Comparison of ENCODE assay signal across 8 cellular contexts in genomic region chr18:8609711-8610441, GRCh38. TPM values are rescaled to one million over a fixed set of nuclear protein-coding genes. Genes with fewer than 3 reads are reported as not detected.
DNase-seq lines count a peak whose midpoint lies in the region; ATAC-seq and TF ChIP-seq lines count a peak whose summit lies in the region.

No MANE protein-coding gene starts in this region.

- no peak for TF ChIP-seq RAD21 in SK-N-SH (IDR thresholded peaks at IDR 0.05; ENCODE audit: low read length)

- H3F3A ChIP-seq in SK-N-SH (replicated peaks; ENCODE audit: insufficient read depth) = peaks cover 7% of the 10 kb centered on the region

- H3K4me3 ChIP-seq in SK-N-SH (ENCODE audit: low read depth in 2 of 2, low read length in 1 of 2) (peak overlapping the region; percentile 86 to 95), coronary artery (peak overlapping the region; percentile 90), mononuclear cell (ENCODE audit: low read length) (peak overlapping the region; percentile 76)

- H3K9ac ChIP-seq in SK-N-SH = peak overlapping the region; percentile 85

- no peak for TF ChIP-seq EP300 in SK-N-SH (IDR thresholded peaks at IDR 0.05; ENCODE audit: borderline replicate concordance in 1 of 2, low read depth in 1 of 2, low read length in 1 of 2)

- H3K27me3 Mint-ChIP-seq in type B pancreatic cell = peaks cover 29% of the 10 kb centered on the region

- H3K4me3 Mint-ChIP-seq in type B pancreatic cell = peak overlapping the region; percentile 91

- TF ChIP-seq CTCF in SK-N-SH (IDR thresholded peaks at IDR 0.05) (no peak), coronary artery (IDR thresholded peaks at IDR 0.05) (no peak), type B pancreatic cell (conservative IDR thresholded peaks at IDR 0.05) (no peak)

- POLR2A ChIA-PET in SK-N-SH (lab: Yijun Ruan, JAX) = interaction anchor here (1.1 kb wide), 1 partner anchor 15 kb away, joined by 3 read pairs; no protein-coding TSS in a partner anchor

- H3K79me2 ChIP-seq in SK-N-SH (ENCODE audit: insufficient read depth) = peaks cover 52% of the 10 kb centered on the region

- no peaks in the 10 kb centered on the region for H3K27me3 ChIP-seq in SK-N-SH (ENCODE audit: insufficient read depth)
- H3K27me3 ChIP-seq in mononuclear cell (ENCODE audit: insufficient read depth, low read length) = peaks cover 5% of the 10 kb centered on the region

- H3K27ac ChIP-seq in SK-N-SH (ENCODE audit: low read depth in 2 of 2, low read length in 1 of 2) (peak overlapping the region; percentile 41 to 71; a peak in 3 of 4 replicates), coronary artery (peak overlapping the region; percentile 76 to 88)

- H4K20me1 ChIP-seq in SK-N-SH (ENCODE audit: insufficient read depth) = peaks cover 49% of the 10 kb centered on the region

- peak; percentile 17 for ATAC-seq in HG02970 (IDR thresholded peaks at IDR 0.05; ENCODE audit: low FRiP score, unreplicated experiment)
- no peak for ATAC-seq in GM18870 (IDR thresholded peaks at IDR 0.05; ENCODE audit: unreplicated experiment)

- WGBS in SK-N-SH (ENCODE audit: low lambda C conversion rate) = 0% methylated on average over 14 of the region's 66 CpGs

- H3K9me3 ChIP-seq in SK-N-SH = no peaks in the 10 kb centered on the region
- no peaks in the 10 kb centered on the region for H3K9me3 ChIP-seq in mononuclear cell (ENCODE audit: low read depth, low read length)

- H3K9me3 Mint-ChIP-seq in type B pancreatic cell = no peaks in the 10 kb centered on the region

- peak overlapping the region; percentile 82 for H3K4me2 ChIP-seq in SK-N-SH

- no peak overlapping the region for H2AFZ ChIP-seq in SK-N-SH (ENCODE audit: low read depth)

- peaks cover 50% of the 10 kb centered on the region for H3K4me1 Mint-ChIP-seq in type B pancreatic cell (ENCODE audit: unreplicated experiment)

- H3K4me1 ChIP-seq in SK-N-SH (ENCODE audit: control insufficient read depth in 1 of 2, insufficient read depth in 2 of 2, low read depth in 1 of 2, low read length in 1 of 2) = peaks cover 15 to 24% of the 10 kb centered on the region in 2 experiments
- peaks cover 43% of the 10 kb centered on the region for H3K4me1 ChIP-seq in mononuclear cell (ENCODE audit: insufficient read depth, low read length)

- DNase-seq in NCI-H2171 treated with DMSO at 0.1 percent for 48 hours (lab: John Stamatoyannopoulos, UW) = peak; percentile 21
- DNase-seq in NCI-H2171 (lab: John Stamatoyannopoulos, UW) = no peak
- DNase-seq in SK-N-SH = peak; percentile 65
- no peak for DNase-seq in coronary artery (ENCODE audit: low spot score)
- no peak for DNase-seq in type B pancreatic cell (ENCODE audit: extremely low spot score, unreplicated experiment)

- peaks cover 5% of the 10 kb centered on the region for H3K36me3 Mint-ChIP-seq in type B pancreatic cell

- H3K36me3 ChIP-seq in SK-N-SH (replicated peaks in 1 of 2; ENCODE audit: control insufficient read depth in 1 of 2, insufficient read depth in 2 of 2, low read length in 1 of 2) = peaks cover 4 to 5% of the 10 kb centered on the region in 2 experiments

- H3K9me2 ChIP-seq in SK-N-SH = no peaks in the 10 kb centered on the region

- CTCF ChIA-PET in SK-N-SH (lab: Yijun Ruan, JAX) = interaction anchor here (0.6 to 2.0 kb wide), 22 partner anchors 10 to 430 kb away, joined by 3 to 18 read pairs (median 4); no protein-coding TSS in a partner anchor

- H3K27ac Mint-ChIP-seq in type B pancreatic cell = peak overlapping the region; percentile 98

TF ChIP-seq in SK-N-SH, 30 proteins besides CTCF, POLR2A, EP300 and RAD21:
- TF ChIP-seq PBX3 (IDR thresholded peaks at IDR 0.05) = no peak
- TF ChIP-seq FOXJ3 (CRISPR knock-in tag; IDR thresholded peaks at IDR 0.05) = no peak
- TF ChIP-seq MEF2A (IDR thresholded peaks at IDR 0.05; ENCODE audit: borderline replicate concordance, low read depth) = no peak

RNA-seq across cellular contexts. Expression of gene RAB12, which starts 0.6 kb away (rescaled TPM):
- 10.9 and 11.0 TPM in 2 replicates for polyA plus RNA-seq in SK-N-SH (2012; rRNA removed)
- polyA plus RNA-seq in SK-N-SH (2012; cell fraction: cytosol; rRNA removed) = 17.5 and 23.5 TPM in 2 replicates
- polyA plus RNA-seq in SK-N-SH (2012; cell fraction: nucleus; rRNA removed) = 8.4 and 16.4 TPM in 2 replicates
- total RNA-seq in mononuclear cell (35.7 TPM), type B pancreatic cell (ENCODE audit: low replicate concordance) (25.2 and 28.9 TPM in 2 replicates)

Comparison
In these comparisons a context has a peak if more than half of its experiments do, and no peak if none do; other contexts are left out.
1. DNase-seq: peak in NCI-H2171 treated with DMSO at 0.1 percent for 48 hours (single experiment) and SK-N-SH (single experiment); none in NCI-H2171 (single experiment), coronary artery (single experiment) and type B pancreatic cell (single experiment).
2. Peak in every context shown above with its lines, with median percentiles within 50 percentile points of each other: H3K4me3 ChIP-seq.